In genomic region chr22:44261861-44262595, GRCh38 we compare ENCODE assay signal across 13 cellular contexts. TPM values are rescaled to one million over a fixed set of nuclear protein-coding genes. Genes with fewer than 3 reads are reported as not detected.
DNase-seq lines count a peak whose midpoint lies in the region; TF ChIP-seq lines count a peak whose summit lies in the region.
"Had no signal": no experiment of that assay in that cellular context is flagged by ENCODE, and none has a peak within 500 bp of the region (broad histone marks: within the 10 kb centered on the region; RNA-seq: fewer than 3 reads in every experiment).

No MANE protein-coding gene starts in this region.

- WGBS in HUES64 = 93% methylated on average over 12 of the region's 12 CpGs

- POLR2A ChIA-PET in A673 (lab: Charles Lee; ENCODE audit: low non-redundant PET) = no interaction called here
- POLR2A ChIA-PET in RWPE1 (lab: Yijun Ruan, JAX; ENCODE audit: low non-redundant PET) = no interaction called here

- H3K4me3 ChIP-seq in A673 (ENCODE audit: low read depth, low read length, poor library complexity, severe bottlenecking) = no peak overlapping the region
- H3K4me3 ChIP-seq in HUES64 (ENCODE audit: low read length) = no peak overlapping the region

- no peaks in the 10 kb centered on the region for H3K27me3 ChIP-seq in A673 (replicated peaks; ENCODE audit: insufficient read depth, low read depth, low read length, poor library complexity)
- no peaks in the 10 kb centered on the region for H3K27me3 ChIP-seq in HUES64 (ENCODE audit: insufficient read depth, low read length)

- H3K9ac ChIP-seq in HUES64 (ENCODE audit: low read depth, low read length) = no peak overlapping the region; the same call in 1 of the 2 replicates

- no peak for TF ChIP-seq CTCF in A673 (conservative IDR thresholded peaks at IDR 0.05; ENCODE audit: low read depth, low read length)
- no peak for TF ChIP-seq CTCF in RWPE1 (conservative IDR thresholded peaks at IDR 0.05; ENCODE audit: low read depth)

- H3K36me3 ChIP-seq in A673 (ENCODE audit: insufficient read depth, low read length, poor library complexity, severe bottlenecking) = no peaks in the 10 kb centered on the region
- no peaks in the 10 kb centered on the region for H3K36me3 ChIP-seq in HUES64 (ENCODE audit: insufficient read depth, low read length)

- CTCF ChIA-PET in A673 (lab: Charles Lee) = no interaction called here
- CTCF ChIA-PET in RWPE1 (lab: Yijun Ruan, JAX) = no interaction called here

- H3K9me3 ChIP-seq in A673 (ENCODE audit: low read depth, low read length, poor library complexity, severe bottlenecking) (no peaks in the 10 kb centered on the region), HUES64 (ENCODE audit: insufficient read depth, low read depth, low read length) (no peaks in the 10 kb centered on the region)

- intact Hi-C loops in A673 (cut with micrococcal nuclease; ENCODE audit: unreplicated experiment) = no loop called here
- intact Hi-C loops in cardiac septum (cut with DNase I) = no loop called here

- no peak overlapping the region for H3K27ac ChIP-seq in A673 (ENCODE audit: low read depth, low read length, poor library complexity, severe bottlenecking)
- H3K27ac ChIP-seq in HUES64 (ENCODE audit: low read depth, low read length) = peak overlapping the region; percentile 45; the same call in 1 of the 2 replicates
- H3K27ac ChIP-seq in RWPE1 = peak overlapping the region; percentile 28; the same call in 1 of the 2 replicates

- BruUV-seq in A673 (replicated peaks; lab: Mats Ljungman, UMichigan) = no TSS peak

- H3K4me1 ChIP-seq in A673 (ENCODE audit: insufficient read depth, low read length, poor library complexity, severe bottlenecking) (peaks cover 12% of the 10 kb centered on the region), HUES64 (ENCODE audit: insufficient read depth, low read length) (peaks cover 5% of the 10 kb centered on the region; the same call in 1 of the 2 replicates)

- peak; percentile 76 for DNase-seq in A673 (ENCODE audit: low spot score)
- no peak for DNase-seq in RWPE1 (ENCODE audit: low spot score)
- peak; percentile 68 for DNase-seq in cardiac septum (ENCODE audit: low spot score)
- no peak for DNase-seq in SKM-1 (lab: John Stamatoyannopoulos, UW; ENCODE audit: unreplicated experiment)
- no peak for DNase-seq in NOMO-1 (lab: John Stamatoyannopoulos, UW; ENCODE audit: unreplicated experiment in 2 of 2)
- DNase-seq in NCI-H2196 treated with DMSO at 0.1 percent for 48 hours (lab: John Stamatoyannopoulos, UW; ENCODE audit: unreplicated experiment) = no peak
- DNase-seq in NCI-H2029 (lab: John Stamatoyannopoulos, UW) = no peak
- DNase-seq: EL; HCEC 1CT; kidney; NCI-H1436; stimulated activated naive CD8-positive, alpha-beta T cell treated with anti-CD3 and anti-CD28 coated beads, Interleukin-15, Interleukin-2, amounts not matched to agents 100 U/mL and 50 U/mL, for 24 hours had no signal

RNA-seq across cellular contexts. Expression of gene SHISAL1, which starts 50.7 kb away (rescaled TPM):
- total RNA-seq in A673 (2021) = 1.8 and 2.5 TPM in 2 replicates
- polyA plus RNA-seq in HUES64 (2013, experiment 1 of 2) = 4.3 TPM
- 4.4 TPM for polyA plus RNA-seq in HUES64 (2013, experiment 2 of 2)
- 0.70 TPM for total RNA-seq in cardiac septum

Comparison
In these comparisons a context has a peak if more than half of its experiments do, and no peak if none do; other contexts are left out.
1. DNase-seq: peak in A673 (single experiment) and cardiac septum (single experiment); none in RWPE1 (single experiment), SKM-1 (single experiment), NOMO-1 (0 of 2), NCI-H2196 treated with DMSO at 0.1 percent for 48 hours (single experiment) and NCI-H2029 (single experiment).